ENCODE assay signal across 1 cellular context in the genomic region with DNA sequence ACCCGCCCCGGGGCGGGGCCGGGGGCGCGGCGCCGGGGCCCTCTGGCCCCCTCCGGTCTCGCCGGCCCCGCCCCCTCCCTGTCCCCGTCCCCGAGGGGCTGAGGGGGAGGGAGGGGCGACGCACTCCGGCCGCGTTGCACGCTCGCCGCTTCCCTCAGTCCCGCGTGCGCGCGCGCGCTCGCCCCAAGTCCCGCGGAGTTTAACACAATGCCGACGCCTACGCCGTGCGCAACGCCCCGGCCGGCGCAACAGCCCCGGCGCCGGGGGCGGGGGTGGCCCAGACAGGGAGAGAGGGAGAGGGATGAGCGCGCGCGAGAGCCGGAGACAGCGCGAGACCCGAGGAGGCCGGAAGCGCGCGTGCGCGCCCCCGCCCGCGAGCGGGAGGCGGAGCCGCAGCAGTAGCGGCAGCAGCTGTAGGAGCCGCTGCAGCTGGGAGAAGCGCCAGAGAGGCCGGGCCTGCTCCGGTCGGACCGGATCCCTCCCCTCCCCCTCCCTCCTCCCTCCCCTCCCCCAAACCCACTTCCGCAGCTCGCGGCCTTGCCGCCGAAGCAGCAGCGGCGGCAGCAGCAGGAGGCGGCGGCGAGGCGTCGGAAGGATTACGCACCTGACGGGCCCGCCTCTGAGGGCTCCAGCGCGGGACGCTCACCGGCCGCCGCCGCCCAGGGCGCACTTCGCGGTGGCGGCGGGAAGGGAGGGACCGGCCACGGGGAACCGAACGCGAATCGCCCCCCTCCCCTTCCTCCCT.
TF ChIP-seq lines count a peak whose summit lies in the region.

No MANE protein-coding gene starts in this region.

TF ChIP-seq in K562, 482 proteins besides CTCF, POLR2A, EP300 and RAD21 (continued from another document and continues in another):
- TF ChIP-seq, protein P1, sequence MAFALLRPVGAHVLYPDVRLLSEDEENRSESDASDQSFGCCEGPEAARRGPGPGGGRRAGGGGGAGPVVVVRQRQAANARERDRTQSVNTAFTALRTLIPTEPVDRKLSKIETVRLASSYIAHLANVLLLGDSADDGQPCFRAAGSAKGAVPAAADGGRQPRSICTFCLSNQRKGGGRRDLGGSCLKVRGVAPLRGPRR (CRISPR knock-in tag; IDR thresholded peaks at IDR 0.05) = no peak
- TF ChIP-seq, protein P2, sequence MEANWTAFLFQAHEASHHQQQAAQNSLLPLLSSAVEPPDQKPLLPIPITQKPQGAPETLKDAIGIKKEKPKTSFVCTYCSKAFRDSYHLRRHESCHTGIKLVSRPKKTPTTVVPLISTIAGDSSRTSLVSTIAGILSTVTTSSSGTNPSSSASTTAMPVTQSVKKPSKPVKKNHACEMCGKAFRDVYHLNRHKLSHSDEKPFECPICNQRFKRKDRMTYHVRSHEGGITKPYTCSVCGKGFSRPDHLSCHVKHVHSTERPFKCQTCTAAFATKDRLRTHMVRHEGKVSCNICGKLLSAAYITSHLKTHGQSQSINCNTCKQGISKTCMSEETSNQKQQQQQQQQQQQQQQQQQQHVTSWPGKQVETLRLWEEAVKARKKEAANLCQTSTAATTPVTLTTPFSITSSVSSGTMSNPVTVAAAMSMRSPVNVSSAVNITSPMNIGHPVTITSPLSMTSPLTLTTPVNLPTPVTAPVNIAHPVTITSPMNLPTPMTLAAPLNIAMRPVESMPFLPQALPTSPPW (CRISPR knock-in tag; IDR thresholded peaks at IDR 0.05) = peak; percentile 98
- TF ChIP-seq SMAD4 (CRISPR knock-in tag; conservative IDR thresholded peaks at IDR 0.05) = 0 out of 2 replicates have a peak, but pooled peaks have one; percentile 84
- TF ChIP-seq CCAR2 (IDR thresholded peaks at IDR 0.05; ENCODE audit: low read depth, low read length) = no peak
- peak in 1 of 2 experiments; percentile 97; a peak in 2 of 4 replicates for TF ChIP-seq KDM1A (IDR thresholded peaks at IDR 0.05)
- no peak for TF ChIP-seq HNRNPH1 (optimal IDR thresholded peaks at IDR 0.05; ENCODE audit: low read depth, low read length)
- TF ChIP-seq KAT2B (IDR thresholded peaks at IDR 0.05; ENCODE audit: low read depth, low read length) = no peak
- no peak for TF ChIP-seq NFRKB (IDR thresholded peaks at IDR 0.05; ENCODE audit: low read depth)
- no peak for TF ChIP-seq SNIP1 (IDR thresholded peaks at IDR 0.05; ENCODE audit: low read depth)
- TF ChIP-seq, protein P3, sequence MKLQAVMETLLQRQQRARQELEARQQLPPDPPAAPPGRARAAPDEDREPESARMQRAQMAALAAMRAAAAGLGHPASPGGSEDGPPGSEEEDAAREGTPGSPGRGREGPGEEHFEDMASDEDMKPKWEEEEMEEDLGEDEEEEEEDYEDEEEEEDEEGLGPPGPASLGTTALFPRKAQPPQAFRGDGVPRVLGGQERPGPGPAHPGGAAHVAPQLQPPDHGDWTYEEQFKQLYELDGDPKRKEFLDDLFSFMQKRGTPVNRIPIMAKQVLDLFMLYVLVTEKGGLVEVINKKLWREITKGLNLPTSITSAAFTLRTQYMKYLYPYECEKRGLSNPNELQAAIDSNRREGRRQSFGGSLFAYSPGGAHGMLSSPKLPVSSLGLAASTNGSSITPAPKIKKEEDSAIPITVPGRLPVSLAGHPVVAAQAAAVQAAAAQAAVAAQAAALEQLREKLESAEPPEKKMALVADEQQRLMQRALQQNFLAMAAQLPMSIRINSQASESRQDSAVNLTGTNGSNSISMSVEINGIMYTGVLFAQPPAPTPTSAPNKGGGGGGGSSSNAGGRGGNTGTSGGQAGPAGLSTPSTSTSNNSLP (IDR thresholded peaks at IDR 0.05; ENCODE audit: borderline replicate concordance, low read depth, low read length) = no peak
- peak in 1 of 2 experiments; percentile 40; a peak in 1 of 4 replicates for TF ChIP-seq TRIM24 (IDR thresholded peaks at IDR 0.05)
- TF ChIP-seq BMI1 (IDR thresholded peaks at IDR 0.05; ENCODE audit: low read length) = no peak
- TF ChIP-seq, protein P4, sequence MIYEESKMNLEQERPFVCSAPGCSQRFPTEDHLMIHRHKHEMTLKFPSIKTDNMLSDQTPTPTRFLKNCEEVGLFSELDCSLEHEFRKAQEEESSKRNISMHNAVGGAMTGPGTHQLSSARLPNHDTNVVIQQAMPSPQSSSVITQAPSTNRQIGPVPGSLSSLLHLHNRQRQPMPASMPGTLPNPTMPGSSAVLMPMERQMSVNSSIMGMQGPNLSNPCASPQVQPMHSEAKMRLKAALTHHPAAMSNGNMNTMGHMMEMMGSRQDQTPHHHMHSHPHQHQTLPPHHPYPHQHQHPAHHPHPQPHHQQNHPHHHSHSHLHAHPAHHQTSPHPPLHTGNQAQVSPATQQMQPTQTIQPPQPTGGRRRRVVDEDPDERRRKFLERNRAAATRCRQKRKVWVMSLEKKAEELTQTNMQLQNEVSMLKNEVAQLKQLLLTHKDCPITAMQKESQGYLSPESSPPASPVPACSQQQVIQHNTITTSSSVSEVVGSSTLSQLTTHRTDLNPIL (CRISPR knock-in tag; IDR thresholded peaks at IDR 0.05) = no peak
- no peak for TF ChIP-seq CBX3 (IDR thresholded peaks at IDR 0.05; ENCODE audit: borderline replicate concordance in 1 of 2, low read length in 2 of 2)
- no peak for TF ChIP-seq NUFIP1 (IDR thresholded peaks at IDR 0.05; ENCODE audit: partially characterized antibody)
- no peak for TF ChIP-seq ZNF551 (CRISPR knock-in tag; IDR thresholded peaks at IDR 0.05)
- TF ChIP-seq EHMT2 (IDR thresholded peaks at IDR 0.05) = no peak
- peak; percentile 91 for TF ChIP-seq ELF1 (tag; IDR thresholded peaks at IDR 0.05)
- TF ChIP-seq POLR3G (IDR thresholded peaks at IDR 0.05; ENCODE audit: extremely low read depth, insufficient read length, insufficient replicate concordance) = no peak
- no peak for TF ChIP-seq ZNF224 (CRISPR knock-in tag; IDR thresholded peaks at IDR 0.05)
- TF ChIP-seq BRD4 (IDR thresholded peaks at IDR 0.05) = 0 out of 2 replicates have a peak, but pooled peaks have one; percentile 3
- TF ChIP-seq ZNF134 (CRISPR knock-in tag; conservative IDR thresholded peaks at IDR 0.05) = no peak
- TF ChIP-seq, protein P5, sequence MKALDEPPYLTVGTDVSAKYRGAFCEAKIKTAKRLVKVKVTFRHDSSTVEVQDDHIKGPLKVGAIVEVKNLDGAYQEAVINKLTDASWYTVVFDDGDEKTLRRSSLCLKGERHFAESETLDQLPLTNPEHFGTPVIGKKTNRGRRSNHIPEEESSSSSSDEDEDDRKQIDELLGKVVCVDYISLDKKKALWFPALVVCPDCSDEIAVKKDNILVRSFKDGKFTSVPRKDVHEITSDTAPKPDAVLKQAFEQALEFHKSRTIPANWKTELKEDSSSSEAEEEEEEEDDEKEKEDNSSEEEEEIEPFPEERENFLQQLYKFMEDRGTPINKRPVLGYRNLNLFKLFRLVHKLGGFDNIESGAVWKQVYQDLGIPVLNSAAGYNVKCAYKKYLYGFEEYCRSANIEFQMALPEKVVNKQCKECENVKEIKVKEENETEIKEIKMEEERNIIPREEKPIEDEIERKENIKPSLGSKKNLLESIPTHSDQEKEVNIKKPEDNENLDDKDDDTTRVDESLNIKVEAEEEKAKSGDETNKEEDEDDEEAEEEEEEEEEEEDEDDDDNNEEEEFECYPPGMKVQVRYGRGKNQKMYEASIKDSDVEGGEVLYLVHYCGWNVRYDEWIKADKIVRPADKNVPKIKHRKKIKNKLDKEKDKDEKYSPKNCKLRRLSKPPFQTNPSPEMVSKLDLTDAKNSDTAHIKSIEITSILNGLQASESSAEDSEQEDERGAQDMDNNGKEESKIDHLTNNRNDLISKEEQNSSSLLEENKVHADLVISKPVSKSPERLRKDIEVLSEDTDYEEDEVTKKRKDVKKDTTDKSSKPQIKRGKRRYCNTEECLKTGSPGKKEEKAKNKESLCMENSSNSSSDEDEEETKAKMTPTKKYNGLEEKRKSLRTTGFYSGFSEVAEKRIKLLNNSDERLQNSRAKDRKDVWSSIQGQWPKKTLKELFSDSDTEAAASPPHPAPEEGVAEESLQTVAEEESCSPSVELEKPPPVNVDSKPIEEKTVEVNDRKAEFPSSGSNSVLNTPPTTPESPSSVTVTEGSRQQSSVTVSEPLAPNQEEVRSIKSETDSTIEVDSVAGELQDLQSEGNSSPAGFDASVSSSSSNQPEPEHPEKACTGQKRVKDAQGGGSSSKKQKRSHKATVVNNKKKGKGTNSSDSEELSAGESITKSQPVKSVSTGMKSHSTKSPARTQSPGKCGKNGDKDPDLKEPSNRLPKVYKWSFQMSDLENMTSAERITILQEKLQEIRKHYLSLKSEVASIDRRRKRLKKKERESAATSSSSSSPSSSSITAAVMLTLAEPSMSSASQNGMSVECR (CRISPR knock-in tag; IDR thresholded peaks at IDR 0.05) = no peak; the same call in 1 of the 2 replicates
- no peak for TF ChIP-seq BACH1 (tag; IDR thresholded peaks at IDR 0.05)
- TF ChIP-seq BCOR (IDR thresholded peaks at IDR 0.05) = no peak
- peak; percentile 58 for TF ChIP-seq BHLHE40 (IDR thresholded peaks at IDR 0.05; ENCODE audit: low read length)
- TF ChIP-seq, protein P6, sequence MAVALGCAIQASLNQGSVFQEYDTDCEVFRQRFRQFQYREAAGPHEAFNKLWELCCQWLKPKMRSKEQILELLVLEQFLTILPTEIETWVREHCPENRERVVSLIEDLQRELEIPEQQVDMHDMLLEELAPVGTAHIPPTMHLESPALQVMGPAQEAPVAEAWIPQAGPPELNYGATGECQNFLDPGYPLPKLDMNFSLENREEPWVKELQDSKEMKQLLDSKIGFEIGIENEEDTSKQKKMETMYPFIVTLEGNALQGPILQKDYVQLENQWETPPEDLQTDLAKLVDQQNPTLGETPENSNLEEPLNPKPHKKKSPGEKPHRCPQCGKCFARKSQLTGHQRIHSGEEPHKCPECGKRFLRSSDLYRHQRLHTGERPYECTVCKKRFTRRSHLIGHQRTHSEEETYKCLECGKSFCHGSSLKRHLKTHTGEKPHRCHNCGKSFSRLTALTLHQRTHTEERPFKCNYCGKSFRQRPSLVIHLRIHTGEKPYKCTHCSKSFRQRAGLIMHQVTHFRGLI (CRISPR knock-in tag; IDR thresholded peaks at IDR 0.05) = no peak
- no peak for TF ChIP-seq FOXP1 (CRISPR knock-in tag; IDR thresholded peaks at IDR 0.05)
- TF ChIP-seq SIN3B (IDR thresholded peaks at IDR 0.05; ENCODE audit: low read depth) = peak; percentile 1; the same call in 1 of the 2 replicates
- TF ChIP-seq, protein P7, sequence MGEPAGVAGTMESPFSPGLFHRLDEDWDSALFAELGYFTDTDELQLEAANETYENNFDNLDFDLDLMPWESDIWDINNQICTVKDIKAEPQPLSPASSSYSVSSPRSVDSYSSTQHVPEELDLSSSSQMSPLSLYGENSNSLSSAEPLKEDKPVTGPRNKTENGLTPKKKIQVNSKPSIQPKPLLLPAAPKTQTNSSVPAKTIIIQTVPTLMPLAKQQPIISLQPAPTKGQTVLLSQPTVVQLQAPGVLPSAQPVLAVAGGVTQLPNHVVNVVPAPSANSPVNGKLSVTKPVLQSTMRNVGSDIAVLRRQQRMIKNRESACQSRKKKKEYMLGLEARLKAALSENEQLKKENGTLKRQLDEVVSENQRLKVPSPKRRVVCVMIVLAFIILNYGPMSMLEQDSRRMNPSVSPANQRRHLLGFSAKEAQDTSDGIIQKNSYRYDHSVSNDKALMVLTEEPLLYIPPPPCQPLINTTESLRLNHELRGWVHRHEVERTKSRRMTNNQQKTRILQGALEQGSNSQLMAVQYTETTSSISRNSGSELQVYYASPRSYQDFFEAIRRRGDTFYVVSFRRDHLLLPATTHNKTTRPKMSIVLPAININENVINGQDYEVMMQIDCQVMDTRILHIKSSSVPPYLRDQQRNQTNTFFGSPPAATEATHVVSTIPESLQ (CRISPR knock-in tag; IDR thresholded peaks at IDR 0.05) = no peak
- TF ChIP-seq, protein P8, sequence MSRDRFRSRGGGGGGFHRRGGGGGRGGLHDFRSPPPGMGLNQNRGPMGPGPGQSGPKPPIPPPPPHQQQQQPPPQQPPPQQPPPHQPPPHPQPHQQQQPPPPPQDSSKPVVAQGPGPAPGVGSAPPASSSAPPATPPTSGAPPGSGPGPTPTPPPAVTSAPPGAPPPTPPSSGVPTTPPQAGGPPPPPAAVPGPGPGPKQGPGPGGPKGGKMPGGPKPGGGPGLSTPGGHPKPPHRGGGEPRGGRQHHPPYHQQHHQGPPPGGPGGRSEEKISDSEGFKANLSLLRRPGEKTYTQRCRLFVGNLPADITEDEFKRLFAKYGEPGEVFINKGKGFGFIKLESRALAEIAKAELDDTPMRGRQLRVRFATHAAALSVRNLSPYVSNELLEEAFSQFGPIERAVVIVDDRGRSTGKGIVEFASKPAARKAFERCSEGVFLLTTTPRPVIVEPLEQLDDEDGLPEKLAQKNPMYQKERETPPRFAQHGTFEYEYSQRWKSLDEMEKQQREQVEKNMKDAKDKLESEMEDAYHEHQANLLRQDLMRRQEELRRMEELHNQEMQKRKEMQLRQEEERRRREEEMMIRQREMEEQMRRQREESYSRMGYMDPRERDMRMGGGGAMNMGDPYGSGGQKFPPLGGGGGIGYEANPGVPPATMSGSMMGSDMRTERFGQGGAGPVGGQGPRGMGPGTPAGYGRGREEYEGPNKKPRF (IDR thresholded peaks at IDR 0.05; ENCODE audit: low read depth, low read length) = no peak
- peak; percentile 64; the same call in 1 of the 2 replicates for TF ChIP-seq ETV5 (CRISPR knock-in tag; IDR thresholded peaks at IDR 0.05; ENCODE audit: low read depth)
- TF ChIP-seq, protein P9, sequence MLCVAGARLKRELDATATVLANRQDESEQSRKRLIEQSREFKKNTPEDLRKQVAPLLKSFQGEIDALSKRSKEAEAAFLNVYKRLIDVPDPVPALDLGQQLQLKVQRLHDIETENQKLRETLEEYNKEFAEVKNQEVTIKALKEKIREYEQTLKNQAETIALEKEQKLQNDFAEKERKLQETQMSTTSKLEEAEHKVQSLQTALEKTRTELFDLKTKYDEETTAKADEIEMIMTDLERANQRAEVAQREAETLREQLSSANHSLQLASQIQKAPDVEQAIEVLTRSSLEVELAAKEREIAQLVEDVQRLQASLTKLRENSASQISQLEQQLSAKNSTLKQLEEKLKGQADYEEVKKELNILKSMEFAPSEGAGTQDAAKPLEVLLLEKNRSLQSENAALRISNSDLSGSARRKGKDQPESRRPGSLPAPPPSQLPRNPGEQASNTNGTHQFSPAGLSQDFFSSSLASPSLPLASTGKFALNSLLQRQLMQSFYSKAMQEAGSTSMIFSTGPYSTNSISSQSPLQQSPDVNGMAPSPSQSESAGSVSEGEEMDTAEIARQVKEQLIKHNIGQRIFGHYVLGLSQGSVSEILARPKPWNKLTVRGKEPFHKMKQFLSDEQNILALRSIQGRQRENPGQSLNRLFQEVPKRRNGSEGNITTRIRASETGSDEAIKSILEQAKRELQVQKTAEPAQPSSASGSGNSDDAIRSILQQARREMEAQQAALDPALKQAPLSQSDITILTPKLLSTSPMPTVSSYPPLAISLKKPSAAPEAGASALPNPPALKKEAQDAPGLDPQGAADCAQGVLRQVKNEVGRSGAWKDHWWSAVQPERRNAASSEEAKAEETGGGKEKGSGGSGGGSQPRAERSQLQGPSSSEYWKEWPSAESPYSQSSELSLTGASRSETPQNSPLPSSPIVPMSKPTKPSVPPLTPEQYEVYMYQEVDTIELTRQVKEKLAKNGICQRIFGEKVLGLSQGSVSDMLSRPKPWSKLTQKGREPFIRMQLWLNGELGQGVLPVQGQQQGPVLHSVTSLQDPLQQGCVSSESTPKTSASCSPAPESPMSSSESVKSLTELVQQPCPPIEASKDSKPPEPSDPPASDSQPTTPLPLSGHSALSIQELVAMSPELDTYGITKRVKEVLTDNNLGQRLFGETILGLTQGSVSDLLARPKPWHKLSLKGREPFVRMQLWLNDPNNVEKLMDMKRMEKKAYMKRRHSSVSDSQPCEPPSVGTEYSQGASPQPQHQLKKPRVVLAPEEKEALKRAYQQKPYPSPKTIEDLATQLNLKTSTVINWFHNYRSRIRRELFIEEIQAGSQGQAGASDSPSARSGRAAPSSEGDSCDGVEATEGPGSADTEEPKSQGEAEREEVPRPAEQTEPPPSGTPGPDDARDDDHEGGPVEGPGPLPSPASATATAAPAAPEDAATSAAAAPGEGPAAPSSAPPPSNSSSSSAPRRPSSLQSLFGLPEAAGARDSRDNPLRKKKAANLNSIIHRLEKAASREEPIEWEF (CRISPR knock-in tag; IDR thresholded peaks at IDR 0.05) = no peak
